ENCODE assay signal across 1 cellular context in the genomic region with DNA sequence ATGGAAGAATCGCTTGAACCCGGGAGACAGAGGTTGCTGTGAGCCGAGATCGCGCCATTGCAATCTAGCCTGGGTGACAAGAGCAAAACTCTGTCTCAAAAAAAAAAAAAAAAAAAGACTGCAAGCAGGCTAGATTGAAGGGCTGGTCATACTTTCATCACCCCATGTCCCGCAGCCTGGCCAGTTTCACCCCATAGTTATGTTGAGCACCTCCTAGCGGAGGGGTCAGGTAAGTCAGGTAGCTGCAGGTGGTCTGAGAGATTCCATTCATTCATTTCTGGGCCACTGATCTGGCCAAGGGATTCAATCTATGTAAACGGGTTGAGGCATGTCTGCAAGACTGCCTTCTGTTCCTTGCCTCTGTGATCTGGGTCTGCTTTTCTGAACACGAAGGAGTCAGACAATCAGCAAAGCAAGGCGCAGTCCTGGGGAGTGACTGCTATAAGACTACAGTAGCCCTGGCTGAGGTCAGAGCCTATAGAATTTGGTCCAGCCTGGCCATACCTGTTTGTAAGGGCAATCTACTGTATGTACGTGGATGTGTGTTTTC.
A peak's percentile ranks its signal among the peaks of the same experiment; 100 is the strongest.
TF ChIP-seq lines count a peak whose summit lies in the region.

No MANE protein-coding gene starts in this region.

TF ChIP-seq in K562, 482 proteins besides CTCF, POLR2A, EP300 and RAD21:
- peak; percentile 64; the same call in 1 of the 2 replicates for TF ChIP-seq ZNF384 (IDR thresholded peaks at IDR 0.05; ENCODE audit: low read depth, low read length)
- TF ChIP-seq CTCFL (IDR thresholded peaks at IDR 0.05; ENCODE audit: borderline replicate concordance, insufficient read depth, low read depth, low read length, poor library complexity, severe bottlenecking): peak; percentile 18
- no peak for TF ChIP-seq NELFE (IDR thresholded peaks at IDR 0.05; ENCODE audit: insufficient read depth, insufficient read length)
